Comparison of ENCODE assay signal across 8 cellular contexts in the genomic region with DNA sequence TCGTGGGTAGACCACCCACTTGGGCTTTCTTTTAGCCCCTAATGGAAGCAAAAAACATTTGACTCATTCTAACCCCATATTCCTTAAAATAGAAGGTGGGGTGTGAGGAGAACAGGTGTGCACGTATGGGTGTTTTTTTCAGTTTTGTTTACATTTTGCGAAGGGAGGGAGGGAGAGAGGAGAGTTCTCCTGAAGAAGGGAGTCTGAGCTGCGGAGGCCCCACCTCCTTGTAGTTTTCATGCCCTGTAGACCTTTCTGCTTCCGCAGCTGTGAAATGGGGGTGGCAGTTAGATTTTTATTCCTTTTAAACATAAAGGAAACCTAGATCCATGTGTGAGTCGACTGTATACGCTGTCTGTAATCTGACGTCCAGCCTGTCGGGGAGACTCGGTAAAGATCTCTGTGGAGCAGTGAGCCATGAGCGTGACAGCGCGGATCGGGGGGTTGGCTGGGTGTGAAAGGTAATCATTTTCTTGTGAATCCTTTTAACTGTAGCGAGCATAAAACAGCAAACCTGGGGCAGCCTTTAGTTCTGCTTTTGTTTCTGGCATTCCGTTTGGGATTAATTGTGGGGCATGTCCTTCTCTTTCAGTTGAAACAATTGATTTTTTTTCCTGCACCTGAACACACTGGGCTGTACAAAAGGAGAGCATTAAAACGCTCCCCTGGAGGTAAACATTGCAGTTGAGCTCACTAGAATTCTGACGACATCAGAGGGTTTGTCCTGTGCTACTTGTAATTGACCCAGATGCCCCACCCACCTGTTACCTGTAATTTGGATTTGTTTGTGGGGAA. TPM values are rescaled to one million over a fixed set of nuclear protein-coding genes. Genes with fewer than 3 reads are reported as not detected.
DNase-seq lines count a peak whose midpoint lies in the region; ATAC-seq and TF ChIP-seq lines count a peak whose summit lies in the region.

No MANE protein-coding gene starts in this region.

- H3K27ac ChIP-seq in heart right ventricle, result peak overlapping the region in 3 of 10 donors; percentile 31 to 96 (median 93)
- no peak overlapping the region for H3K27ac ChIP-seq in SU-DHL-6 (ENCODE audit: low read depth, low read length)
- no peak overlapping the region for H3K27ac ChIP-seq in foreskin keratinocyte
- H3K27ac ChIP-seq in skeletal muscle tissue (ENCODE audit: low read depth, low read length), result no peak overlapping the region

- H3K79me2 ChIP-seq in SU-DHL-6 (ENCODE audit: insufficient read depth, low read length), result peaks cover 68% of the 10 kb centered on the region

- H3F3A ChIP-seq in SU-DHL-6 (ENCODE audit: insufficient read depth), result no peaks in the 10 kb centered on the region

- no peak for DNase-seq in heart right ventricle
- no peak for DNase-seq in left ventricle myocardium superior
- DNase-seq in foreskin keratinocyte, result no peak
- no peak for DNase-seq in mesenteric fat pad (ENCODE audit: low spot score)
- DNase-seq in cerebellum (ENCODE audit: low spot score), result no peak

- H3K4me1 ChIP-seq in heart right ventricle (peaks cover 13 to 71% (median 65%) of the 10 kb centered on the region in 9 donors), foreskin keratinocyte (no peaks in the 10 kb centered on the region), skeletal muscle tissue (ENCODE audit: control insufficient read depth in 3 of 3, insufficient read depth in 3 of 3, low read length in 3 of 3) (peaks cover 37 to 58% (median 50%) of the 10 kb centered on the region in 3 donors)

- no peak for ATAC-seq in heart right ventricle
- ATAC-seq in left ventricle myocardium superior, result no peak
- ATAC-seq in foreskin keratinocyte, result peak; percentile 7
- ATAC-seq in GM21737 (IDR thresholded peaks at IDR 0.05; ENCODE audit: unreplicated experiment), result no peak

- H3K27me3 ChIP-seq in heart right ventricle, result no peaks in the 10 kb centered on the region
- H3K27me3 ChIP-seq in SU-DHL-6 (ENCODE audit: low read length), result no peaks in the 10 kb centered on the region
- H3K27me3 ChIP-seq in foreskin keratinocyte, result no peaks in the 10 kb centered on the region
- no peaks in the 10 kb centered on the region for H3K27me3 ChIP-seq in skeletal muscle tissue (ENCODE audit: control insufficient read depth in 3 of 3, insufficient read depth in 3 of 3, low read length in 3 of 3)

- H4K20me1 ChIP-seq in SU-DHL-6 (ENCODE audit: low read depth, low read length), result peaks cover 46% of the 10 kb centered on the region

- H3K9me3 ChIP-seq in heart right ventricle, result no peaks in the 10 kb centered on the region
- H3K9me3 ChIP-seq in SU-DHL-6 (ENCODE audit: insufficient read depth, low read length), result no peaks in the 10 kb centered on the region
- H3K9me3 ChIP-seq in skeletal muscle tissue (ENCODE audit: control insufficient read depth in 3 of 3, low read length in 3 of 3), result no peaks in the 10 kb centered on the region

- WGBS in heart right ventricle, 2 donors, result 28 to 40% methylated on average over 18 of the region's 18 CpGs

- peak overlapping the region; percentile 91 for H3K4me2 ChIP-seq in SU-DHL-6 (ENCODE audit: low read depth, low read length, poor library complexity, severe bottlenecking)

- no peak overlapping the region for H2AFZ ChIP-seq in SU-DHL-6 (ENCODE audit: low read depth, low read length, severe bottlenecking)

- TF ChIP-seq CTCF in heart right ventricle (IDR thresholded peaks at IDR 0.05), result no peak
- TF ChIP-seq CTCF in SU-DHL-6 (IDR thresholded peaks at IDR 0.05; ENCODE audit: insufficient read depth, low read length, poor library complexity, severe bottlenecking), result no peak
- TF ChIP-seq CTCF in foreskin keratinocyte (conservative IDR thresholded peaks at IDR 0.05), result no peak

- H3K9ac ChIP-seq in SU-DHL-6 (ENCODE audit: low read length) (peak overlapping the region; percentile 87), skeletal muscle tissue (ENCODE audit: low read depth in 1 of 3, low read length in 3 of 3) (peak overlapping the region; percentile 55 to 91 (median 68))

- H3K4me3 ChIP-seq in heart right ventricle (peak overlapping the region in 9 of 10 donors; percentile 69 to 99 (median 90)), SU-DHL-6 (ENCODE audit: insufficient read depth, low read length, poor library complexity, severe bottlenecking) (peak overlapping the region; percentile 83), skeletal muscle tissue (ENCODE audit: low read length in 3 of 3) (peak overlapping the region; percentile 60 to 91 (median 86))

- H3K9me2 ChIP-seq in SU-DHL-6 (replicated peaks; ENCODE audit: insufficient read depth, low read length), result no peaks in the 10 kb centered on the region

- H3K36me3 ChIP-seq in heart right ventricle, result peaks cover 0 to 42% (median 0%) of the 10 kb centered on the region in 9 donors
- peaks cover 17% of the 10 kb centered on the region for H3K36me3 ChIP-seq in SU-DHL-6 (ENCODE audit: low read length)
- peaks cover 0 to 5% (median 5%) of the 10 kb centered on the region in 3 donors for H3K36me3 ChIP-seq in skeletal muscle tissue (ENCODE audit: control insufficient read depth in 3 of 3, insufficient read depth in 3 of 3, low read length in 3 of 3)

- intact Hi-C loops in heart right ventricle (cut with DNase I), result loop anchor here in 5 of 10 donors (5.0 to 10.0 kb wide), 3 partner anchors 149 to 159 kb away; partner anchors contain the start of gene CRTC1 (in 4 of the 5)
- intact Hi-C loops in left ventricle myocardium superior (cut with micrococcal nuclease), result no loop called here

RNA-seq across cellular contexts. Expression of gene UPF1, which starts 2.3 kb away (rescaled TPM):
- total RNA-seq in heart right ventricle (10 to 100 TPM; 32.3 to 44.3 (median 37.5) TPM), left ventricle myocardium superior (37.3 TPM), foreskin keratinocyte (56.7 and 58.1 TPM in 2 replicates), skeletal muscle tissue (30.8 TPM), mesenteric fat pad (53.8 TPM), cerebellum (43.4 TPM)
- polyA plus RNA-seq in heart right ventricle (10 to 100 TPM; 25.2 to 36.7 TPM), foreskin keratinocyte (43.2 and 44.0 TPM in 2 replicates)

RNA-seq across cellular contexts. Expression of gene COMP, which starts 42.9 kb away (rescaled TPM):
- 1 to 10 TPM in 3 of 10 donors, under 1 TPM in 5, not detected in 2; 0.13 to 5.9 (median 0.43) TPM for total RNA-seq in heart right ventricle
- 1 to 10 TPM in 1 of 2 donors, under 1 TPM in 1; 0.29 to 2.4 TPM for polyA plus RNA-seq in heart right ventricle
- total RNA-seq in left ventricle myocardium superior, result not detected
- total RNA-seq in foreskin keratinocyte, result not detected in 2 replicates
- not detected in 2 replicates for polyA plus RNA-seq in foreskin keratinocyte
- 15.7 TPM for total RNA-seq in skeletal muscle tissue
- 21.2 TPM for total RNA-seq in mesenteric fat pad
- total RNA-seq in cerebellum, result not detected
